20 cellular contexts compared by ENCODE assay signal in genomic region chr5:68377733-68378132, GRCh38.
A peak's percentile ranks its signal among the peaks of the same experiment; 100 is the strongest.
DNase-seq lines count a peak whose midpoint lies in the region; ATAC-seq and TF ChIP-seq lines count a peak whose summit lies in the region.
"Had no signal": no experiment of that assay in that cellular context is flagged by ENCODE, and none has a peak within 500 bp of the region (broad histone marks: within the 10 kb centered on the region; RNA-seq: fewer than 3 reads in every experiment).

No MANE protein-coding gene starts in this region.

- H3K4me1 Mint-ChIP-seq in activated T-cell treated with anti-CD3 and anti-CD28 coated beads, Interleukin-2, amount 50 U/mL, for 72 hours (ENCODE audit: low read depth): peaks cover 39% of the 10 kb centered on the region

- H3K9me3 ChIP-seq in mammary epithelial cell (replicated peaks; ENCODE audit: insufficient read depth, low read length): no peaks in the 10 kb centered on the region
- H3K9me3 ChIP-seq in uterus: no peaks in the 10 kb centered on the region
- H3K9me3 ChIP-seq: SK-N-SH had no signal

- no peaks in the 10 kb centered on the region for H4K20me1 ChIP-seq in mammary epithelial cell (ENCODE audit: insufficient read depth, low read length)

- ATAC-seq in activated T-cell treated with anti-CD3 and anti-CD28 coated beads, Interleukin-2, amount 50 U/mL, for 72 hours (replicated peaks in 1 of 2): peak; percentile 10 to 23
- ATAC-seq in HG02885 (IDR thresholded peaks at IDR 0.05; ENCODE audit: poor library complexity, unreplicated experiment): peak; percentile 64
- ATAC-seq in GM18519 (IDR thresholded peaks at IDR 0.05; ENCODE audit: low FRiP score, unreplicated experiment): no peak

- no peak overlapping the region for H3K4me3 Mint-ChIP-seq in activated T-cell treated with anti-CD3 and anti-CD28 coated beads, Interleukin-2, amount 50 U/mL, for 72 hours
- H3K4me3 Mint-ChIP-seq: activated naive CD4-positive, alpha-beta T cell treated with anti-CD3 and anti-CD28 coated beads for 36 hours; CD14-positive monocyte; H9; mesothelial cell of epicardium had no signal

- H3K9ac ChIP-seq in mammary epithelial cell (ENCODE audit: insufficient read depth, low read length): peak overlapping the region; percentile 16
- H3K9ac ChIP-seq: SK-N-SH had no signal

- dilution Hi-C loops in mammary epithelial cell (cut with HindIII; ENCODE audit: low sequenced_read_pairs): no loop called here

- H3K27ac Mint-ChIP-seq in activated T-cell treated with anti-CD3 and anti-CD28 coated beads, Interleukin-2, amount 50 U/mL, for 72 hours: no peak overlapping the region
- H3K27ac Mint-ChIP-seq: activated naive CD4-positive, alpha-beta T cell treated with anti-CD3 and anti-CD28 coated beads for 36 hours; mesothelial cell of epicardium had no signal

- H3K4me3 ChIP-seq in mammary epithelial cell (replicated peaks in 1 of 3; ENCODE audit: insufficient read depth in 1 of 3, low read depth in 2 of 3, low read length in 3 of 3) (no peak overlapping the region), uterus (no peak overlapping the region)

- H3K27me3 Mint-ChIP-seq in activated T-cell treated with anti-CD3 and anti-CD28 coated beads, Interleukin-2, amount 50 U/mL, for 72 hours (ENCODE audit: low read depth): peaks cover 11% of the 10 kb centered on the region

- H3K36me3 ChIP-seq in mammary epithelial cell (ENCODE audit: insufficient read depth, low read length) (no peaks in the 10 kb centered on the region), uterus (no peaks in the 10 kb centered on the region)

- CTCF ChIA-PET in mammary epithelial cell (lab: Charles Lee; ENCODE audit: low non-redundant PET): no interaction called here

- peaks cover 4 to 5% of the 10 kb centered on the region in 2 donors for H3K9me3 Mint-ChIP-seq in activated T-cell treated with anti-CD3 and anti-CD28 coated beads, Interleukin-2, amount 50 U/mL, for 72 hours
- H3K9me3 Mint-ChIP-seq: activated naive CD4-positive, alpha-beta T cell treated with anti-CD3 and anti-CD28 coated beads for 36 hours had no signal

- no TSS peak for BruUV-seq in mammary epithelial cell (replicated peaks; lab: Mats Ljungman, UMichigan)

- TF ChIP-seq POLR2A in uterus (IDR thresholded peaks at IDR 0.05): no peak

- 88% methylated on average over 4 of the region's 4 CpGs for WGBS in mammary epithelial cell (ENCODE audit: low coverage, missing lambda C conversion rate)

- H3K4me1 ChIP-seq in mammary epithelial cell (ENCODE audit: insufficient read depth, low read length) (peaks cover 34% of the 10 kb centered on the region), uterus (peaks cover 0 to 6% of the 10 kb centered on the region in 2 donors)

- H3K4me2 ChIP-seq in mammary epithelial cell (ENCODE audit: insufficient read depth, low read depth, low read length): no peak overlapping the region
- H3K4me2 ChIP-seq: SK-N-SH had no signal

- H3K27ac ChIP-seq in mammary epithelial cell (ENCODE audit: insufficient read depth, low read depth, low read length): no peak overlapping the region
- peak overlapping the region; percentile 74 to 84 for H3K27ac ChIP-seq in uterus

- TF ChIP-seq CTCF in mammary epithelial cell (conservative IDR thresholded peaks at IDR 0.05 in 1 of 2, IDR thresholded peaks at IDR 0.05 in 1 of 2; ENCODE audit: extremely low read depth in 1 of 2, insufficient read depth in 1 of 2, low read depth in 1 of 2, low read length in 2 of 2): no peak
- TF ChIP-seq CTCF in uterus (IDR thresholded peaks at IDR 0.05): no peak

- intact Hi-C loops in mammary epithelial cell (cut with micrococcal nuclease) (no loop called here), uterus (cut with DNase I; ENCODE audit: low total_unique reads) (no loop called here)

- no peak for DNase-seq in activated T-cell treated with anti-CD3 and anti-CD28 coated beads, Interleukin-2, amount 50 U/mL, for 72 hours
- no peak for DNase-seq in activated T-cell treated with anti-CD3 and anti-CD28 coated beads for 4 hours
- DNase-seq in mammary epithelial cell: no peak
- no peak for DNase-seq in uterus
- no peak for DNase-seq in cortex of kidney (lab: John Stamatoyannopoulos, UW)
- no peak for DNase-seq in AML-193 (lab: John Stamatoyannopoulos, UW)
- DNase-seq: activated CD4-positive, alpha-beta T cell treated with anti-CD3 and anti-CD28 coated beads for 4 hours; activated naive CD4-positive, alpha-beta T cell treated with anti-CD3 and anti-CD28 coated beads for 36 hours; aorta; cerebellar nuclear complex; effector memory CD4-positive, alpha-beta T cell; GF-D8; glutamatergic neuron; H9; NCI-H446; SK-N-SH had no signal

- H3K79me2 ChIP-seq in mammary epithelial cell (ENCODE audit: insufficient read depth, low read length): no peaks in the 10 kb centered on the region

- in situ Hi-C loops in mammary epithelial cell (cut with MboI; ENCODE audit: low sequenced_read_pairs in 2 of 2): no loop called here

- H2AFZ ChIP-seq in mammary epithelial cell (ENCODE audit: low read depth, low read length): no peak overlapping the region

- peaks cover 2 to 5% of the 10 kb centered on the region in 2 donors for H3K36me3 Mint-ChIP-seq in activated T-cell treated with anti-CD3 and anti-CD28 coated beads, Interleukin-2, amount 50 U/mL, for 72 hours (ENCODE audit: insufficient read depth in 2 of 2)
- H3K36me3 Mint-ChIP-seq: mesothelial cell of epicardium had no signal

- H3K27me3 ChIP-seq in mammary epithelial cell (ENCODE audit: insufficient read depth, low read length) (no peaks in the 10 kb centered on the region), uterus (no peaks in the 10 kb centered on the region)
